ENCODE assay signal across 1 cellular context in the genomic region with DNA sequence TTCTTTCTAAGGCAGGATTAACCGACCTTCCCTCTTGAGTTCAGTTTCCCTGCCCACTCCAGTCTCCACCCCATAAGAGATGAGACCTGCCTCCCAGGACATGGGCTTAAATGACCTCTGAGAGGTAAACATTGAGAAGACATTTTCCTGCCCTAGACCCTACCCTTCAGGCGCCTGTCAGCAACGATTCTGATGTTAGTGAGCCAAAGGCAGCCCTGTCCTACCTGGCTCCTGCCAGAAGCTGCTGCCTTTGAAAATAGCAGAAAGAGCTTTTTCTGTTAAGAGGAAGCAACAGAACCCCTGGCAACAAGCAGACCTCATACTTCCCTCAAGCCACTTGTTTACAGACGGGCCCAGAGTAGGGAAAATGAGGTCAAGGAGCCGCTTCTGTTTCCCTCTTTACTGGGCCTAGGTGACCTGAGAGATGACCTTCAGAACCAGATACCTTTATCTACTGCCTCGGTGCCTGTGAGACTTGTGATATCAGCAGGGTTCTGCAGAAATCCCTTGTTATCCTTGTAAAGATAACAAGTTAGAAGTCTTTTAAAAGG.
TF ChIP-seq lines count a peak whose summit lies in the region.

No MANE protein-coding gene starts in this region.

TF ChIP-seq in H1, 55 proteins besides CTCF, POLR2A, EP300 and RAD21 (continued from another document):
- TF ChIP-seq CHD7 (IDR thresholded peaks at IDR 0.05; ENCODE audit: insufficient replicate concordance, low read length): no peak
- no peak for TF ChIP-seq SP2 (IDR thresholded peaks at IDR 0.05; ENCODE audit: low read length)
- TF ChIP-seq TAF1 (IDR thresholded peaks at IDR 0.05; ENCODE audit: low read depth, low read length): no peak
- TF ChIP-seq KDM5A (IDR thresholded peaks at IDR 0.05; ENCODE audit: low read length): no peak
- TF ChIP-seq SP4 (IDR thresholded peaks at IDR 0.05; ENCODE audit: low read length): no peak
- no peak for TF ChIP-seq TAF7 (optimal IDR thresholded peaks at IDR 0.05; ENCODE audit: borderline replicate concordance, low read depth, low read length)
TF ChIP-seq in H1: peak in this region for 0.
